In the genomic region with DNA sequence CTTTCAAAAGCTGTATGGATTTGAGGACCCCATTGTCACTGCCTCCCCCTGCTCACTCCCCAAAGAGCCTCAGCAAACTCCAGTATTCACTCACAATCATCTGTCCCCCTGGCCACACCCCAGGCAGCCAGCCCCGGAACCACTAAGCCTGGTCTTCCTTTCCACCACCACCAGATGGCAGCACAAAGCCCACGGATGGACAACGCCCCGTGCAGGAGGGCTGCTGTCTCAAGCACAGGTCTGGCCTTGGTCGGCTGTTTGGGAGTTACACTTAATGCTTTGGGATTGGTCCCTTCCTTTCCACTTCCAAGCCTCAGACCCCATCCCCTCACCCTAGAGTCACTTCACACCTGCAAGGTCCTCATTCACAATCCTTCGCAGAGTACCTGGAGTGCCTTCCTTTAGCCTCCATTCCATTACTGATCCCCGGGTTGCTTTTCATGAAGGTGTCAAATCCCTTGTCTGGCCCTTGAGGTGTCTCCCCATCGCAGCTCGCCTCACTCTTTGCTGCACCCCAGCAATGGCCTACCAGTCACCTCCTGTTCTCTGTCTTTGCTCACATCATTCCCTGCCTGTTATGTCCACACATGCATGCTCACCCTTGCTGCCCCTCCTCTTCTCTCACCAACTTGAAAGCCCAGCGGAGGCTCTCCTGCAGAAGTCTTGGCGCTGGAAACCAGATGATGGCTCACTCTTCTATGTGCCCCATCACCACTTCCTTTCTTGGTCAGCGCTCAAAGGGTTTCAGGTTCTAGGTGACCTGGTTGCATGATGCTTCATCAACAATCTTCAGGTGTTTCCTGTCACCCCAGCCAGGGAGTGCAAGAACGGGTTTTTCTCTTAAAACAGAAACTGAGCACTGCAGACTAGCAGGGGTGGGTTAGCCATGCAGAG, we compare ENCODE assay signal across 8 cellular contexts. TPM values are rescaled to one million over a fixed set of nuclear protein-coding genes. Genes with fewer than 3 reads are reported as not detected.
A peak's percentile ranks its signal among the peaks of the same experiment; 100 is the strongest.
DNase-seq lines count a peak whose midpoint lies in the region; ATAC-seq and TF ChIP-seq lines count a peak whose summit lies in the region.

No MANE protein-coding gene starts in this region.

- peaks cover 6% of the 10 kb centered on the region; the same call in 1 of the 2 replicates for H3K27me3 ChIP-seq in HAP-1 (ENCODE audit: low read depth)
- peaks cover 19% of the 10 kb centered on the region for H3K27me3 ChIP-seq in MG63
- H3K27me3 ChIP-seq in SJSA1 (replicated peaks) = 0 out of 2 replicates have a peak, but pooled peaks cover 3% of the 10 kb centered on the region
- no peaks in the 10 kb centered on the region for H3K27me3 ChIP-seq in psoas muscle (ENCODE audit: insufficient read depth in 3 of 3, low read length in 2 of 3)

- no peaks in the 10 kb centered on the region for H3K9me3 ChIP-seq in HAP-1
- no peaks in the 10 kb centered on the region for H3K9me3 ChIP-seq in MG63
- no peaks in the 10 kb centered on the region for H3K9me3 ChIP-seq in SJSA1 (replicated peaks)
- H3K9me3 ChIP-seq in psoas muscle = no peaks in the 10 kb centered on the region

- ATAC-seq in psoas muscle = peak; percentile 68 to 86 (median 80)

- intact Hi-C loops in head of caudate nucleus (cut with DNase I) (loop anchor here (5.0 kb wide), 1 partner anchor 151 kb away; no protein-coding TSS in a partner anchor), psoas muscle (cut with DNase I) (loop anchor here (1.0 to 5.0 kb wide), 3 partner anchors 135 to 152 kb away; no protein-coding TSS in a partner anchor)

- H3K36me3 ChIP-seq in HAP-1 (replicated peaks) (no peaks in the 10 kb centered on the region), MG63 (no peaks in the 10 kb centered on the region), SJSA1 (no peaks in the 10 kb centered on the region), psoas muscle (ENCODE audit: insufficient read depth in 1 of 2, low read depth in 1 of 2) (no peaks in the 10 kb centered on the region)

- TF ChIP-seq CTCF in GM10266 (IDR thresholded peaks at IDR 0.05; ENCODE audit: control insufficient read depth, insufficient read depth, low read depth, missing control alignments) = peak; percentile 87
- peak; percentile 72 for TF ChIP-seq CTCF in psoas muscle (IDR thresholded peaks at IDR 0.05)

- H3K4me1 ChIP-seq in HAP-1 (no peaks in the 10 kb centered on the region), SJSA1 (replicated peaks) (no peaks in the 10 kb centered on the region), psoas muscle (no peaks in the 10 kb centered on the region)

- 41 to 46% (median 44%) methylated on average over 13 of the region's 13 CpGs for WGBS in psoas muscle, 3 donors

- H3K4me3 ChIP-seq in HAP-1 (no peak overlapping the region), MG63 (no peak overlapping the region), SJSA1 (no peak overlapping the region), psoas muscle (no peak overlapping the region)

- in situ Hi-C loops in HAP-1 (cut with MboI; ENCODE audit: low sequenced_read_pairs) = loop anchor here (5.0 kb wide), 1 partner anchor 146 kb away; no protein-coding TSS in a partner anchor

- H3K27ac ChIP-seq in SJSA1 (no peak overlapping the region), psoas muscle (no peak overlapping the region)

- DNase-seq in GM10266 (ENCODE audit: extremely low spot score) (peak; percentile 67), HAP-1 (ENCODE audit: low spot score in 2 of 2) (peak; percentile 48 to 82), MG63 (peak; percentile 71), SJSA1 (ENCODE audit: low read depth in 1 of 2, low spot score in 2 of 2) (peak; percentile 31 to 66), head of caudate nucleus (peak; percentile 58 to 90 (median 78)), psoas muscle (peak; percentile 69 to 82), T1000 (lab: John Stamatoyannopoulos, UW) (no peak)
- DNase-seq in activated naive CD4-positive, alpha-beta T cell (lab: John Stamatoyannopoulos, UW) = peak; percentile 46 to 74 (median 66)

RNA-seq across cellular contexts. Expression of gene KCNA2, which starts 24.9 kb away (rescaled TPM):
- 0.17 TPM in 1 of 2 replicates, not detected in the other for total RNA-seq in MG63 (2014; rRNA removed; shearing (Covaris generic); ENCODE audit: low replicate concordance)
- total RNA-seq in SJSA1 (2014; rRNA removed; shearing (Covaris generic)) = not detected in 2 replicates
- 1 to 10 TPM in 1 of 4 donors, under 1 TPM in 3; 0.05 to 1.1 (median 0.64) TPM for total RNA-seq in psoas muscle
- polyA plus RNA-seq in psoas muscle = under 1 TPM; 0.06 to 0.43 (median 0.14) TPM

RNA-seq across cellular contexts. Expression of gene KCNA3, which starts 43.7 kb away (rescaled TPM):
- total RNA-seq in MG63 (2014; rRNA removed; shearing (Covaris generic); ENCODE audit: low replicate concordance) = not detected in 2 replicates
- total RNA-seq in SJSA1 (2014; rRNA removed; shearing (Covaris generic)) = not detected in 2 replicates
- under 1 TPM in 3 of 4 donors, not detected in 1; 0.08 to 0.56 (median 0.16) TPM for total RNA-seq in psoas muscle
- polyA plus RNA-seq in psoas muscle = not detected
